13 cellular contexts compared by ENCODE assay signal in genomic region chr16:73053038-73053378, GRCh38. TPM values are rescaled to one million over a fixed set of nuclear protein-coding genes. Genes with fewer than 3 reads are reported as not detected.
DNase-seq lines count a peak whose midpoint lies in the region; ATAC-seq and TF ChIP-seq lines count a peak whose summit lies in the region.
"Had no signal": no experiment of that assay in that cellular context is flagged by ENCODE, and none has a peak within 500 bp of the region (broad histone marks: within the 10 kb centered on the region; RNA-seq: fewer than 3 reads in every experiment).

No MANE protein-coding gene starts in this region.

- H3K79me2 ChIP-seq in GM23338 (replicated peaks; ENCODE audit: insufficient read depth) = 0 out of 2 replicates have a peak, but pooled peaks cover 5% of the 10 kb centered on the region

- peaks cover 39% of the 10 kb centered on the region for H4K20me1 ChIP-seq in GM23338 (replicated peaks; ENCODE audit: insufficient read depth)

- intact Hi-C loops in adrenal gland (cut with DNase I) = no loop called here

- H3K4me1 Mint-ChIP-seq in GM23338 = peaks cover 30% of the 10 kb centered on the region
- peaks cover 4 to 7% (median 6%) of the 10 kb centered on the region in 3 donors for H3K4me1 Mint-ChIP-seq in CD8-positive, alpha-beta memory T cell

- H3K4me1 ChIP-seq in GM23338 (ENCODE audit: insufficient read depth) (peaks cover 90% of the 10 kb centered on the region), adrenal gland (replicated peaks in 1 of 2) (peaks cover 71 to 76% of the 10 kb centered on the region in 2 donors), skeletal muscle satellite cell (ENCODE audit: control insufficient read depth, insufficient read depth, low read length) (peaks cover 76% of the 10 kb centered on the region)
- H3K4me1 ChIP-seq in CD8-positive, alpha-beta memory T cell (ENCODE audit: insufficient read depth, low read length) = no peaks in the 10 kb centered on the region

- H3K4me3 ChIP-seq in GM23338 = peak overlapping the region; percentile 56
- H3K4me3 ChIP-seq in adrenal gland = peak overlapping the region in 1 of 4 donors; percentile 33
- H3K4me3 ChIP-seq in skeletal muscle satellite cell (ENCODE audit: low read length) = peak overlapping the region; percentile 46
- no peak overlapping the region for H3K4me3 ChIP-seq in CD8-positive, alpha-beta memory T cell (ENCODE audit: low read length)
- H3K4me3 ChIP-seq: mucosa of descending colon had no signal

- DNase-seq in GM23338 (ENCODE audit: low spot score) (no peak), adrenal gland (no peak), DMS79 (lab: John Stamatoyannopoulos, UW) (no peak)
- no peak for DNase-seq in CD8-positive, alpha-beta memory T cell
- DNase-seq: CD4-positive, CD25-positive, alpha-beta regulatory T cell; GDM1; T1000 had no signal

- H3K36me3 ChIP-seq in GM23338 (ENCODE audit: insufficient read depth) (no peaks in the 10 kb centered on the region), adrenal gland (replicated peaks in 1 of 2) (no peaks in the 10 kb centered on the region), skeletal muscle satellite cell (ENCODE audit: insufficient read depth, low read length) (no peaks in the 10 kb centered on the region)
- H3K36me3 ChIP-seq in CD8-positive, alpha-beta memory T cell (ENCODE audit: insufficient read depth, low read length) = no peaks in the 10 kb centered on the region

- no peak for TF ChIP-seq POLR2A in adrenal gland (IDR thresholded peaks at IDR 0.05)

- no peaks in the 10 kb centered on the region; the same call in 2 of the 3 replicates for H3K36me3 Mint-ChIP-seq in GM23338 (ENCODE audit: low read depth)
- no peaks in the 10 kb centered on the region for H3K36me3 Mint-ChIP-seq in CD8-positive, alpha-beta memory T cell
- H3K36me3 Mint-ChIP-seq: activated naive CD4-positive, alpha-beta T cell treated with anti-CD3 and anti-CD28 coated beads, Interleukin-2, amount 50 U/mL, for 24 hours; CD4-positive, CD25-positive, alpha-beta regulatory T cell had no signal

- no peak; the same call in 1 of the 3 replicates for ATAC-seq in GM23338
- no peak for ATAC-seq in GM18873 (IDR thresholded peaks at IDR 0.05; ENCODE audit: low FRiP score, unreplicated experiment)
- ATAC-seq in HG03095 (IDR thresholded peaks at IDR 0.05; ENCODE audit: unreplicated experiment) = no peak

- H3K9me2 ChIP-seq in GM23338 (ENCODE audit: insufficient read depth) = no peaks in the 10 kb centered on the region

- H3K27me3 ChIP-seq in GM23338 (ENCODE audit: insufficient read depth) (peaks cover 92% of the 10 kb centered on the region), adrenal gland (no peaks in the 10 kb centered on the region), layer of hippocampus (ENCODE audit: control insufficient read depth, insufficient read depth, low read length) (no peaks in the 10 kb centered on the region), skeletal muscle satellite cell (ENCODE audit: control insufficient read depth, insufficient read depth, low read length) (no peaks in the 10 kb centered on the region)
- peaks cover 19% of the 10 kb centered on the region for H3K27me3 ChIP-seq in CD8-positive, alpha-beta memory T cell (ENCODE audit: insufficient read depth, low read length, poor library complexity, severe bottlenecking)

- 23 to 42% (median 33%) methylated on average over 5 of the region's 5 CpGs for WGBS in adrenal gland, 4 donors

- CTCF ChIA-PET in CD8-positive, alpha-beta memory T cell (lab: Charles Lee) = no interaction called here

- H3K4me3 Mint-ChIP-seq in GM23338 = no peak overlapping the region
- H3K4me3 Mint-ChIP-seq in CD8-positive, alpha-beta memory T cell = no peak overlapping the region
- H3K4me3 Mint-ChIP-seq: activated naive CD4-positive, alpha-beta T cell treated with anti-CD3 and anti-CD28 coated beads, Interleukin-2, amount 50 U/mL, for 24 hours; CD4-positive, CD25-positive, alpha-beta regulatory T cell had no signal

- no peaks in the 10 kb centered on the region; the same call in 2 of the 3 replicates for H3K9me3 Mint-ChIP-seq in GM23338
- H3K9me3 Mint-ChIP-seq in CD8-positive, alpha-beta memory T cell = peaks cover 0 to 8% (median 0%) of the 10 kb centered on the region in 5 donors
- H3K9me3 Mint-ChIP-seq: activated naive CD4-positive, alpha-beta T cell treated with anti-CD3 and anti-CD28 coated beads, Interleukin-2, amount 50 U/mL, for 24 hours had no signal

- TF ChIP-seq CTCF in GM23338 (conservative IDR thresholded peaks at IDR 0.05; ENCODE audit: low read depth in 2 of 2) = no peak
- TF ChIP-seq CTCF in adrenal gland (IDR thresholded peaks at IDR 0.05) = no peak

- H3K27me3 Mint-ChIP-seq in GM23338 (ENCODE audit: insufficient read depth, low read depth, poor library complexity) = no peaks in the 10 kb centered on the region
- H3K27me3 Mint-ChIP-seq in CD8-positive, alpha-beta memory T cell = peaks cover 9 to 32% of the 10 kb centered on the region in 2 donors

- peak overlapping the region; percentile 86 for H3K9ac ChIP-seq in skeletal muscle satellite cell (ENCODE audit: low read depth, low read length)

- peaks cover 25% of the 10 kb centered on the region for H3F3A ChIP-seq in GM23338 (replicated peaks; ENCODE audit: low read depth)

- H3K4me2 ChIP-seq in GM23338 = peak overlapping the region; percentile 89
- peak overlapping the region; percentile 86 for H3K4me2 ChIP-seq in skeletal muscle satellite cell (ENCODE audit: low read length)

- H3K27ac ChIP-seq in GM23338 (ENCODE audit: low read depth) = no peak overlapping the region
- H3K27ac ChIP-seq in adrenal gland = peak overlapping the region; percentile 79 to 98 (median 95)
- peak overlapping the region; percentile 64 for H3K27ac ChIP-seq in layer of hippocampus (ENCODE audit: low read depth, low read length)
- H3K27ac ChIP-seq in CD8-positive, alpha-beta memory T cell (ENCODE audit: low read depth, low read length) = no peak overlapping the region

- POLR2A ChIA-PET in CD8-positive, alpha-beta memory T cell (lab: Charles Lee) = no interaction called here

- no peak overlapping the region for H3K27ac Mint-ChIP-seq in GM23338
- no peak overlapping the region for H3K27ac Mint-ChIP-seq in CD8-positive, alpha-beta memory T cell
- H3K27ac Mint-ChIP-seq: activated naive CD4-positive, alpha-beta T cell treated with anti-CD3 and anti-CD28 coated beads, Interleukin-2, amount 50 U/mL, for 24 hours had no signal

- H3K9me3 ChIP-seq in adrenal gland (replicated peaks in 1 of 3) (no peaks in the 10 kb centered on the region), skeletal muscle satellite cell (replicated peaks; ENCODE audit: low read length) (no peaks in the 10 kb centered on the region)
- no peaks in the 10 kb centered on the region for H3K9me3 ChIP-seq in CD8-positive, alpha-beta memory T cell (ENCODE audit: low read length)
- H3K9me3 ChIP-seq: mucosa of descending colon had no signal

- no peak overlapping the region for H2AFZ ChIP-seq in GM23338

TF ChIP-seq in GM23338, 12 proteins besides CTCF, POLR2A, EP300 and RAD21 (continues in another document):
- TF ChIP-seq EZH2phosphoT487 (IDR thresholded peaks at IDR 0.05; ENCODE audit: unreplicated experiment) (no peak), JUNB (IDR thresholded peaks at IDR 0.05; ENCODE audit: unreplicated experiment) (no peak), CREB1 (CRISPR knock-in tag; IDR thresholded peaks at IDR 0.05; ENCODE audit: low read depth) (no peak), ZNF331 (CRISPR knock-in tag; IDR thresholded peaks at IDR 0.05; ENCODE audit: low read depth) (no peak), POLR2AphosphoS5 (IDR thresholded peaks at IDR 0.05; ENCODE audit: low read depth) (no peak), EZH2 (IDR thresholded peaks at IDR 0.05; ENCODE audit: low read depth, unreplicated experiment) (no peak)

RNA-seq across cellular contexts. Expression of gene ZFHX3, which starts 5.1 kb away (rescaled TPM):
- total RNA-seq in GM23338 (2014; rRNA removed; shearing (Covaris generic)) = 0.74 and 1.0 TPM in 2 replicates
- polyA plus RNA-seq in GM23338 (2016; fragmentation: Nextera tagmentation; extraction: Ambion mirVana) (1.3 and 1.5 TPM in 2 replicates), adrenal gland (10 to 100 TPM in 1 of 3 donors, 1 to 10 TPM in 2; 2.4 to 11.2 (median 9.4) TPM)
- total RNA-seq in adrenal gland = 10 to 100 TPM; 16.8 to 31.6 (median 21.7) TPM
- 5.1 and 8.3 TPM in 2 replicates for total RNA-seq in skeletal muscle satellite cell (2012; rRNA removed)
- under 1 TPM; 0.20 to 0.22 TPM for total RNA-seq in CD8-positive, alpha-beta memory T cell
- 0.13 TPM for polyA plus RNA-seq in CD8-positive, alpha-beta memory T cell

Comparison
In these comparisons a context has a peak if more than half of its experiments do, and no peak if none do; other contexts are left out.
1. H3K27ac ChIP-seq: peak in adrenal gland (5 of 5) and layer of hippocampus (single experiment); none in GM23338 (single experiment) and CD8-positive, alpha-beta memory T cell (single experiment).